Comparison of ENCODE assay signal across 16 cellular contexts in the genomic region with DNA sequence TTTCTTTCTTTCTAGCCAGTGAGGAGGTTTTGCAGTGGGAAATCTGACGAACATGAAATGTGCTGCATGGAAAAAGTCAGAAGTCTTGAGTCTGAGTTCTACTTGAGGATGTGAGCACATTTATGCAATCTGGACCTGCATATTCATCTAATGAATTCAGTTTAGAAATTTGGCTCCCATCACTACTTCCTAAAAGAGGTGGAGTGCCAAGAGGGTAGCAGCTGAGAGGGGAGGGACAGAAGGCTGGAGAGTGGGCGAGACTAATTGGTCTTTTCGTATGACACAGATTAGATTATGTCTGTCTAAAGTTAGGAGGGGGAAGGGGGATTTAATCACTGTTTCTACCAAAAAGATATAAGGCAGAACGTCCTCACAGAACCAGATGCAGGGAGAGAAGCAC.
"Had no signal": no experiment of that assay in that cellular context is flagged by ENCODE, and none has a peak within 500 bp of the region (broad histone marks: within the 10 kb centered on the region; RNA-seq: fewer than 3 reads in every experiment).

No MANE protein-coding gene starts in this region.

- H3K27ac Mint-ChIP-seq: activated CD4-positive, alpha-beta memory T cell treated with anti-CD3 and anti-CD28 coated beads for 36 hours; activated naive CD8-positive, alpha-beta T cell treated with anti-CD3 and anti-CD28 coated beads for 36 hours; activated T-cell treated with anti-CD3 and anti-CD28 coated beads, Interleukin-2, amount 50 U/mL, for 72 hours; memory B cell had no signal

- DNase-seq: activated CD4-positive, alpha-beta memory T cell treated with anti-CD3 and anti-CD28 coated beads for 36 hours; activated CD8-positive, alpha-beta memory T cell treated with anti-CD3 and anti-CD28 coated beads, Interleukin-2, amount 50 U/mL, for 4 hours; activated gamma-delta T cell treated with Interleukin-2 at 50 U/mL for 16 hours; activated naive CD8-positive, alpha-beta T cell treated with anti-CD3 and anti-CD28 coated beads for 36 hours; activated T-cell treated with anti-CD3 and anti-CD28 coated beads, Interleukin-2, amount 50 U/mL, for 72 hours; anterior cingulate cortex; left colon; small intestine; stomach; T1000; tibial artery; uterus had no signal

- ATAC-seq: activated T-cell treated with anti-CD3 and anti-CD28 coated beads, Interleukin-2, amount 50 U/mL, for 72 hours; left colon had no signal

- H3K27ac ChIP-seq: cardiac muscle cell, parathyroid adenoma, stomach, tibial artery, uterus, VCaP had no signal

- H3K27me3 ChIP-seq: cardiac muscle cell, stomach, tibial artery, uterus had no signal

- H2AFZ ChIP-seq: parathyroid adenoma had no signal

- H3K4me1 Mint-ChIP-seq: activated naive CD8-positive, alpha-beta T cell treated with anti-CD3 and anti-CD28 coated beads for 36 hours; memory B cell had no signal

- H3K4me3 ChIP-seq: cardiac muscle cell, stomach, tibial artery, uterus had no signal

- H3K36me3 Mint-ChIP-seq: activated CD4-positive, alpha-beta memory T cell treated with anti-CD3 and anti-CD28 coated beads for 36 hours; activated naive CD8-positive, alpha-beta T cell treated with anti-CD3 and anti-CD28 coated beads for 36 hours; memory B cell had no signal

- H3K79me2 ChIP-seq: parathyroid adenoma had no signal

- H3K4me1 ChIP-seq: parathyroid adenoma, stomach, tibial artery, uterus had no signal

- H3K4me3 Mint-ChIP-seq: activated CD4-positive, alpha-beta memory T cell treated with anti-CD3 and anti-CD28 coated beads for 36 hours; activated naive CD8-positive, alpha-beta T cell treated with anti-CD3 and anti-CD28 coated beads for 36 hours; activated T-cell treated with anti-CD3 and anti-CD28 coated beads, Interleukin-2, amount 50 U/mL, for 72 hours; memory B cell had no signal

- H3K9ac ChIP-seq: parathyroid adenoma had no signal

- H3K36me3 ChIP-seq: cardiac muscle cell, stomach, tibial artery, uterus had no signal

- H3K27me3 Mint-ChIP-seq: activated CD4-positive, alpha-beta memory T cell treated with anti-CD3 and anti-CD28 coated beads for 36 hours; memory B cell had no signal

- H3K9me3 Mint-ChIP-seq: memory B cell had no signal
